8 cellular contexts compared by ENCODE assay signal in the genomic region with DNA sequence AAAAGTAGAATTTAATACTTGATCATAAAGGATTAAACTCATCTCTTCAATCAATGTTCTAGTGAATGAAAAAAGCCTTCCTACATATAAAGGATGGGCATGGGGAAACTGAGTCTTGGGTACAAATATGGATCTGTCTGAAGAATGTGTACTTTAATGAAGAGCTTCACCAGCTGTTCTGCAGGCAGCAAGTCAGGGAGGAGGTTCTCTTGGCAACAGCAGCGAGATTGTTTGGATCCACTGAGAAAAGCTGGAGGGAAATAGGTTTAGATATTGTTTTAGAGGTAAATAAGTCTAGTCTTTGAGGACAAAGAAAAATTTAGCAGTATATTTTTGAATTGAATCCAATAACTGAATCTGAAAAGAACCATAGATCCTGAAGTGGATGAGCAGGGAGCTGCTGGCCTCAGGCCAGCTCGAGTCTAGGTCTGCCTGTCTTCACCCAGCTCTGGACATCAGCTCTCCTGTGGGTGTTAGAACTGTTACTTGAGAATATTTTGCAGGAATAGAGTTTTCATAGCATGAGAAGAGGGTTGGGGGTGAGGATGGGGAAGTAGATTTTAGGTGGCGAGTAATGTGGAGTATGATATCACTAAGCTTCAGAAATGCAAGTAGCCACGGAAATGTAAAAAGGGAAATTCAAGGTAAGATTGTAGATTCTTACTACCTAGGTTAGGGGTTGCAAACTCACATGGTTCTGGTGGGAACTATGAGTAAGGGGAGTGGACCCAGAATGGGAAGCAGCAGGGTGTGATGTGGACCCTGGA. TPM values are rescaled to one million over a fixed set of nuclear protein-coding genes. Genes with fewer than 3 reads are reported as not detected.
DNase-seq lines count a peak whose midpoint lies in the region; ATAC-seq and TF ChIP-seq lines count a peak whose summit lies in the region.

No MANE protein-coding gene starts in this region.

- TF ChIP-seq CTCF in nephron (IDR thresholded peaks at IDR 0.05; ENCODE audit: unreplicated experiment in 3 of 3), result no peak

- ATAC-seq in activated naive CD8-positive, alpha-beta T cell treated with anti-CD3 and anti-CD28 coated beads, Interleukin-2, amount 10 ng/mL, durations not matched to agents 7 days and 5 days (ENCODE audit: low read depth), result no peak
- ATAC-seq in HG03432 (IDR thresholded peaks at IDR 0.05; ENCODE audit: unreplicated experiment), result no peak

- no peaks in the 10 kb centered on the region for H3K27me3 Mint-ChIP-seq in activated naive CD8-positive, alpha-beta T cell treated with anti-CD3 and anti-CD28 coated beads, Interleukin-2, amount 10 ng/mL, durations not matched to agents 7 days and 5 days
- no peaks in the 10 kb centered on the region for H3K27me3 Mint-ChIP-seq in nephron (ENCODE audit: low read depth)

- peak overlapping the region; percentile 75 for H3K27ac Mint-ChIP-seq in activated naive CD8-positive, alpha-beta T cell treated with anti-CD3 and anti-CD28 coated beads, Interleukin-2, amount 10 ng/mL, durations not matched to agents 7 days and 5 days
- H3K27ac Mint-ChIP-seq in nephron, result peak overlapping the region; percentile 21 to 89 (median 74)

- peak; percentile 68 for DNase-seq in DMS 273 (lab: John Stamatoyannopoulos, UW; ENCODE audit: unreplicated experiment)
- DNase-seq in DMS 273 treated with DMSO at 0.1 percent for 48 hours (lab: John Stamatoyannopoulos, UW), result no peak
- DNase-seq in Kasumi-1 (lab: John Stamatoyannopoulos, UW), result peak; percentile 14 to 22
- DNase-seq in activated naive CD8-positive, alpha-beta T cell treated with anti-CD3 and anti-CD28 coated beads, Interleukin-2, amount 10 ng/mL, durations not matched to agents 7 days and 5 days, result no peak
- DNase-seq in foreskin melanocyte, result no peak
- DNase-seq in COLO668 (lab: John Stamatoyannopoulos, UW; ENCODE audit: unreplicated experiment), result no peak

- H3K4me3 Mint-ChIP-seq in activated naive CD8-positive, alpha-beta T cell treated with anti-CD3 and anti-CD28 coated beads, Interleukin-2, amount 10 ng/mL, durations not matched to agents 7 days and 5 days, result peak overlapping the region; percentile 66
- peak overlapping the region in 2 of 3 experiments; percentile 13 to 51 for H3K4me3 Mint-ChIP-seq in nephron

- no peaks in the 10 kb centered on the region for H3K9me3 Mint-ChIP-seq in activated naive CD8-positive, alpha-beta T cell treated with anti-CD3 and anti-CD28 coated beads, Interleukin-2, amount 10 ng/mL, durations not matched to agents 7 days and 5 days
- H3K9me3 Mint-ChIP-seq in nephron, result no peaks in the 10 kb centered on the region

- peaks cover 76% of the 10 kb centered on the region for H3K4me1 Mint-ChIP-seq in activated naive CD8-positive, alpha-beta T cell treated with anti-CD3 and anti-CD28 coated beads, Interleukin-2, amount 10 ng/mL, durations not matched to agents 7 days and 5 days
- peaks cover 75% of the 10 kb centered on the region for H3K4me1 Mint-ChIP-seq in nephron

- POLR2A ChIA-PET in activated naive CD8-positive, alpha-beta T cell treated with anti-CD3 and anti-CD28 coated beads, Interleukin-2, amount 10 ng/mL, durations not matched to agents 7 days and 5 days (lab: Charles Lee), result interaction anchor here (1.3 to 3.6 kb wide), 2 partner anchors 9 to 38 kb away, joined by 7 to 21 read pairs; partner anchors contain the start of gene RPS27L

- peaks cover 37% of the 10 kb centered on the region for H3K36me3 Mint-ChIP-seq in activated naive CD8-positive, alpha-beta T cell treated with anti-CD3 and anti-CD28 coated beads, Interleukin-2, amount 10 ng/mL, durations not matched to agents 7 days and 5 days
- peaks cover under 1% of the 10 kb centered on the region for H3K36me3 Mint-ChIP-seq in nephron (ENCODE audit: low read depth)

RNA-seq across cellular contexts. Expression of gene RAB8B, which starts 6.0 kb away (rescaled TPM):
- 100 to 1,000 TPM; 111 TPM for total RNA-seq in activated naive CD8-positive, alpha-beta T cell treated with anti-CD3 and anti-CD28 coated beads, Interleukin-2, amount 10 ng/mL, durations not matched to agents 7 days and 5 days

RNA-seq across cellular contexts. Expression of gene RPS27L, which starts 38.2 kb away (rescaled TPM):
- total RNA-seq in activated naive CD8-positive, alpha-beta T cell treated with anti-CD3 and anti-CD28 coated beads, Interleukin-2, amount 10 ng/mL, durations not matched to agents 7 days and 5 days, result 100 to 1,000 TPM; 177 to 179 TPM

Comparison
In these comparisons a context has a peak if more than half of its experiments do, and no peak if none do; other contexts are left out.
1. DNase-seq: peak in DMS 273 (single experiment) and Kasumi-1 (2 of 2); none in DMS 273 treated with DMSO at 0.1 percent for 48 hours (single experiment), activated naive CD8-positive, alpha-beta T cell treated with anti-CD3 and anti-CD28 coated beads, Interleukin-2, amount 10 ng/mL, durations not matched to agents 7 days and 5 days (single experiment), foreskin melanocyte (single experiment) and COLO668 (single experiment).